ENCODE assay signal across 1 cellular context in the genomic region with DNA sequence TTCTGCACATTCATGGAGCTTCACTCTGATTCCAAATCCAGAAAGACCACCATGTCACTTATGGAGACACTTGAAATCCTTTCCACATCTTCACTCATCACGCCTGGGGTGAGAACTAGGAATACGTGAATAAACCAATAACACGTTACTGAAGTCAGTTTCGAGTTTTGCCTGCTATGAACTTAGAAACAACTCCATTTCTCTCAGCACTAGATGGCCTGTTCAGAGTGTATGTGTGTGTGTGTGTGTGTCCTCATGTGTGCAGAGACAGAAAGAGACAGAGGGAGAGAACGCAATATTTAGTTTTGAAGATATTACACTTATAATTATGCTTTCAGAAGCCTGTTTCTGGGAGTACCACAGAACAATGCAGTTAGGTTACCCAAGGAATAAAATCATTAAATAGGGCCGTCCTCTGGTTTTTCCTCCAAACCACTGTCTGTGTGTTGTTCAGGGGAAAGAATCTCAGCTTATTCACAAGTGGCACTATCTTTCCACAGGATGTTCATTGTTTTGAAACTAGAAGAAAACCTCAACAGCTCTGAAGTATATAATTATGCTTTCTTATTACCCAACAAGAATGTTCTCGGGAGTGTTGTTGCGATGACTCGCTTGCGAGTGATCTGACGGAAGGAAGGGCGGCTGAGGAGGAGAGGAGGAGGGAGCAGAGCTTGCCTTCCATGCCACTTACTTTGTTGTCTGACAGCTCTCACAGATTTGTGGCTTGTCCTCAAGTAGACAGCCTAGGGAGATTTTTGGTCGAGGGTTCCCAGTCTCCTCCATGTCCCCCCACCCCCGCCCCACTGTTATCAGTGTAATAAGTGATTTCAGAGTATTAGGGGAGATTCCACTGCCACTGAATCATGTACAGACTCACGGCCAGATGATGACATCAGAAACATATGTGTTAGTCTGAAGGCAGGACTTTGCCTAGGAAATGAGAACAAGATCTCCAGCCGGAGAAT.
TF ChIP-seq lines count a peak whose summit lies in the region.

No MANE protein-coding gene starts in this region.

TF ChIP-seq in liver, 16 proteins besides CTCF, POLR2A, EP300 and RAD21 (continued from another document):
- TF ChIP-seq, protein P1, sequence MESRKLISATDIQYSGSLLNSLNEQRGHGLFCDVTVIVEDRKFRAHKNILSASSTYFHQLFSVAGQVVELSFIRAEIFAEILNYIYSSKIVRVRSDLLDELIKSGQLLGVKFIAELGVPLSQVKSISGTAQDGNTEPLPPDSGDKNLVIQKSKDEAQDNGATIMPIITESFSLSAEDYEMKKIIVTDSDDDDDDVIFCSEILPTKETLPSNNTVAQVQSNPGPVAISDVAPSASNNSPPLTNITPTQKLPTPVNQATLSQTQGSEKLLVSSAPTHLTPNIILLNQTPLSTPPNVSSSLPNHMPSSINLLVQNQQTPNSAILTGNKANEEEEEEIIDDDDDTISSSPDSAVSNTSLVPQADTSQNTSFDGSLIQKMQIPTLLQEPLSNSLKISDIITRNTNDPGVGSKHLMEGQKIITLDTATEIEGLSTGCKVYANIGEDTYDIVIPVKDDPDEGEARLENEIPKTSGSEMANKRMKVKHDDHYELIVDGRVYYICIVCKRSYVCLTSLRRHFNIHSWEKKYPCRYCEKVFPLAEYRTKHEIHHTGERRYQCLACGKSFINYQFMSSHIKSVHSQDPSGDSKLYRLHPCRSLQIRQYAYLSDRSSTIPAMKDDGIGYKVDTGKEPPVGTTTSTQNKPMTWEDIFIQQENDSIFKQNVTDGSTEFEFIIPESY (IDR thresholded peaks at IDR 0.05) = no peak
- no peak for TF ChIP-seq FOXA2 (IDR thresholded peaks at IDR 0.05)
- TF ChIP-seq, protein P2, sequence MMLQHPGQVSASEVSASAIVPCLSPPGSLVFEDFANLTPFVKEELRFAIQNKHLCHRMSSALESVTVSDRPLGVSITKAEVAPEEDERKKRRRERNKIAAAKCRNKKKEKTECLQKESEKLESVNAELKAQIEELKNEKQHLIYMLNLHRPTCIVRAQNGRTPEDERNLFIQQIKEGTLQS (IDR thresholded peaks at IDR 0.05) = no peak
